In genomic region chr21:14773777-14774345, GRCh38 we compare ENCODE assay signal across 8 cellular contexts.
DNase-seq lines count a peak whose midpoint lies in the region; ATAC-seq and TF ChIP-seq lines count a peak whose summit lies in the region.

No MANE protein-coding gene starts in this region.

- H3K27ac Mint-ChIP-seq in H9, result no peak overlapping the region
- no peak overlapping the region for H3K27ac Mint-ChIP-seq in activated naive CD4-positive, alpha-beta T cell treated with anti-CD3 and anti-CD28 coated beads, Interleukin-2, amount 50 U/mL, for 72 hours

- H3K4me2 ChIP-seq in H9 (ENCODE audit: insufficient read depth, insufficient read length, low read length), result no peak overlapping the region

- H3K36me3 Mint-ChIP-seq in H9 (ENCODE audit: insufficient read depth in 1 of 3, low read depth in 3 of 3), result peaks cover 5 to 11% (median 6%) of the 10 kb centered on the region in 3 experiments; a peak in 5 of 7 replicates
- H3K36me3 Mint-ChIP-seq in activated naive CD4-positive, alpha-beta T cell treated with anti-CD3 and anti-CD28 coated beads, Interleukin-2, amount 50 U/mL, for 72 hours, result no peaks in the 10 kb centered on the region

- no peak overlapping the region for H4K8ac ChIP-seq in H9 (replicated peaks; ENCODE audit: insufficient read length, low read depth, low read length)

- H3K4me1 ChIP-seq in H9 (ENCODE audit: insufficient read depth, low read length), result no peaks in the 10 kb centered on the region

- no peaks in the 10 kb centered on the region for H3K27me3 Mint-ChIP-seq in H9 (ENCODE audit: low read depth)

- no peak overlapping the region for H2BK120ac ChIP-seq in H9 (ENCODE audit: low read depth, low read length, poor library complexity, severe bottlenecking)

- ATAC-seq in activated naive CD4-positive, alpha-beta T cell treated with anti-CD3 and anti-CD28 coated beads, Interleukin-2, amount 50 U/mL, for 72 hours, result peak; percentile 69 to 73
- no peak for ATAC-seq in HG03095 (IDR thresholded peaks at IDR 0.05; ENCODE audit: unreplicated experiment)

- H3K18ac ChIP-seq in H9 (ENCODE audit: insufficient read length, low read depth, low read length), result no peak overlapping the region

- H2BK5ac ChIP-seq in H9 (ENCODE audit: insufficient read length, low read length), result no peak overlapping the region

- H3K79me2 ChIP-seq in H9 (ENCODE audit: insufficient read depth, low read length), result no peaks in the 10 kb centered on the region

- H3K4ac ChIP-seq in H9 (ENCODE audit: low read depth, low read length), result no peak overlapping the region

- no peak overlapping the region for H3K4me3 ChIP-seq in SK-N-MC

- peak; percentile 53 to 58 for DNase-seq in AML-193 (lab: John Stamatoyannopoulos, UW)
- DNase-seq in H9, result peak; percentile 68
- DNase-seq in SK-N-MC (ENCODE audit: low read depth, low spot score), result peak; percentile 14
- DNase-seq in activated naive CD4-positive, alpha-beta T cell treated with anti-CD3 and anti-CD28 coated beads, Interleukin-2, amount 50 U/mL, for 72 hours (ENCODE audit: low spot score in 2 of 2), result peak in 1 of 2 donors; percentile 56
- DNase-seq in inferior parietal cortex (ENCODE audit: extremely low spot score), result peak; percentile 42
- DNase-seq in stimulated activated CD4-positive, alpha-beta T cell treated with anti-CD3 and anti-CD28 coated beads, TNF-alpha, amount 100 ng/mL, for 24 hours (ENCODE audit: low read depth in 3 of 3), result peak; percentile 20 to 52 (median 52)
- no peak for DNase-seq in NCI-H2227 treated with DMSO at 0.1 percent for 48 hours (lab: John Stamatoyannopoulos, UW)

- no peak overlapping the region for H3K14ac ChIP-seq in H9 (ENCODE audit: insufficient read depth, low read length)

- no peak overlapping the region for H3K23ac ChIP-seq in H9 (ENCODE audit: insufficient read length, low read depth, low read length)

- H3K56ac ChIP-seq in H9 (ENCODE audit: insufficient read length, low read depth, low read length), result no peak overlapping the region

- no peak overlapping the region for H3K4me3 Mint-ChIP-seq in H9

- no peak overlapping the region for H2BK20ac ChIP-seq in H9 (ENCODE audit: low read depth, low read length, poor library complexity, severe bottlenecking)

- H4K91ac ChIP-seq in H9 (ENCODE audit: insufficient read length, low read depth, low read length), result no peak overlapping the region

- H3K23me2 ChIP-seq in H9 (ENCODE audit: insufficient read length, low read depth, low read length, poor library complexity, severe bottlenecking), result no peaks in the 10 kb centered on the region

- H3K9me3 ChIP-seq in H9 (ENCODE audit: control insufficient read depth, low read depth, low read length) (no peaks in the 10 kb centered on the region), SK-N-MC (ENCODE audit: low read depth, low read length) (no peaks in the 10 kb centered on the region)

- H3K36me3 ChIP-seq in SK-N-MC (ENCODE audit: insufficient read depth, low read length), result no peaks in the 10 kb centered on the region

- H3K27ac ChIP-seq in H9 (ENCODE audit: insufficient read length, low read depth, low read length), result no peak overlapping the region
- no peak overlapping the region for H3K27ac ChIP-seq in SK-N-MC

- H2BK12ac ChIP-seq in H9 (ENCODE audit: insufficient read length, low read depth, low read length), result no peak overlapping the region

- no peak overlapping the region for H2AK5ac ChIP-seq in H9 (ENCODE audit: insufficient read length, low read length)

- no peak overlapping the region for H2AFZ ChIP-seq in H9 (ENCODE audit: low read length)

- no peak overlapping the region for H4K5ac ChIP-seq in H9 (ENCODE audit: insufficient read length, low read depth, low read length)

- H4K20me1 ChIP-seq in H9 (ENCODE audit: control insufficient read depth, insufficient read depth, insufficient read length), result no peaks in the 10 kb centered on the region

- no peak overlapping the region for H3T11ph ChIP-seq in H9 (ENCODE audit: low read length)

- no peaks in the 10 kb centered on the region for H3K79me1 ChIP-seq in H9 (ENCODE audit: insufficient read depth, low read depth, low read length, poor library complexity, severe bottlenecking)

- peaks cover 8 to 11% of the 10 kb centered on the region in 2 experiments for H3K9me3 Mint-ChIP-seq in H9
- no peaks in the 10 kb centered on the region for H3K9me3 Mint-ChIP-seq in activated naive CD4-positive, alpha-beta T cell treated with anti-CD3 and anti-CD28 coated beads, Interleukin-2, amount 50 U/mL, for 72 hours

- H3K9ac ChIP-seq in H9 (ENCODE audit: extremely low read depth, insufficient read length, low read length) (no peak overlapping the region), SK-N-MC (ENCODE audit: insufficient read length) (no peak overlapping the region)

- TF ChIP-seq CTCF in H9 (conservative IDR thresholded peaks at IDR 0.05), result peak; percentile 91

- no peak overlapping the region for H2BK15ac ChIP-seq in H9 (ENCODE audit: low read depth, low read length)

- no CpG with 5 or more reads among the region's 5 CpGs for WGBS in H9 (ENCODE audit: extremely low coverage, insufficient read length, low lambda C conversion rate)

- H3K27me3 ChIP-seq in H9 (ENCODE audit: insufficient read depth, low read length), result no peaks in the 10 kb centered on the region

- H3K4me1 Mint-ChIP-seq in H9, result no peaks in the 10 kb centered on the region
